16 cellular contexts compared by ENCODE assay signal in the genomic region with DNA sequence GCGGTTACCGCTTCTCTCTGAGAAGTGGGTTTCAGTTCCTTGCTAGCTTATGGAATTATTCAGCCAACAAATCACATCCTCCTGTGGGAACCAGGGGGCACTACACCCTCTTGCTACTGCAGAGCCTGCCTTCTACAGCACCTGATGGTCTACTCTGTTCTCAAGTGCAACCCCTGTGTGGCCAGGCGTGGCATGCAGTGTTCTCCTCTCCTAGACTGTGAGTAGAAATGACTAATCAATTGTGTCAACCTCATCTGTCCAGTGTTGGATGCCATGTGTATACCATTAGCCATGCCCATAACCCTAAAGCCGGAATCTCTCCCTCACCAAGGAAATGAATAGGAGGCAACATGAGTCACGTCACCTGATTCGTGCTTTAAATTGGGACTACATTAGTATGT.
DNase-seq lines count a peak whose midpoint lies in the region; ATAC-seq and TF ChIP-seq lines count a peak whose summit lies in the region.
"Had no signal": no experiment of that assay in that cellular context is flagged by ENCODE, and none has a peak within 500 bp of the region (broad histone marks: within the 10 kb centered on the region; RNA-seq: fewer than 3 reads in every experiment).

No MANE protein-coding gene starts in this region.

- intact Hi-C loops in right cardiac atrium (cut with DNase I): loop anchor here in 2 of 4 donors (10.0 kb wide), 1 partner anchor 131 kb away; no protein-coding TSS in a partner anchor

- 96% methylated on average over 6 of the region's 6 CpGs for WGBS in right cardiac atrium

- no peak for TF ChIP-seq CTCF in C4-2B (conservative IDR thresholded peaks at IDR 0.05)
- TF ChIP-seq CTCF in RWPE2 (IDR thresholded peaks at IDR 0.05; ENCODE audit: poor library complexity, severe bottlenecking): no peak

- ATAC-seq in GM18502 (IDR thresholded peaks at IDR 0.05; ENCODE audit: poor library complexity, unreplicated experiment) (peak; percentile 65), RWPE2 (ENCODE audit: low read depth) (peak; percentile 60; the same call in 2 of the 3 replicates), right cardiac atrium (peak; percentile 39 to 42), HG03565 (IDR thresholded peaks at IDR 0.05; ENCODE audit: unreplicated experiment) (no peak)

- DNase-seq in RWPE2 (ENCODE audit: low spot score): no peak
- DNase-seq in right cardiac atrium: no peak
- no peak for DNase-seq in cortex of kidney (lab: John Stamatoyannopoulos, UW)
- no peak for DNase-seq in activated naive CD4-positive, alpha-beta T cell treated with anti-CD3 and anti-CD28 coated beads, Interleukin-2, amount 10 ng/mL, durations not matched to agents 7 days and 5 days
- no peak for DNase-seq in stimulated activated CD4-positive, alpha-beta T cell treated with anti-CD3 and anti-CD28 coated beads, Interleukin-2, amount 100 ng/mL, for 48 hours
- DNase-seq: activated CD4-positive, alpha-beta T cell treated with anti-CD3 and anti-CD28 coated beads for 4 hours; aorta; NCI-H1436 treated with DMSO at 0.1 percent for 48 hours; NCI-H526 treated with DMSO at 0.1 percent for 48 hours; spleen had no signal

- H3K27ac Mint-ChIP-seq in activated naive CD4-positive, alpha-beta T cell treated with anti-CD3 and anti-CD28 coated beads, Interleukin-2, amount 10 ng/mL, durations not matched to agents 7 days and 5 days: no peak overlapping the region
- H3K27ac Mint-ChIP-seq: activated T-helper 1 cell treated with anti-CD3 and anti-CD28 coated beads, Interleukin-12 subunit alpha, Interleukin-12 subunit beta, Interleukin-2, Interleukin-4 antibody, amounts not matched to agents 30 ng/mL and 10 ng/mL and 1 ng/mL, durations not matched to agents 14 hours and 24 hours and 36 hours had no signal

- CTCF ChIA-PET in activated naive CD4-positive, alpha-beta T cell treated with anti-CD3 and anti-CD28 coated beads, Interleukin-2, amount 10 ng/mL, durations not matched to agents 7 days and 5 days (lab: Charles Lee): interaction anchor here (0.6 kb wide), 1 partner anchor 1259 kb away, joined by 3 read pairs; no protein-coding TSS in a partner anchor

- no peaks in the 10 kb centered on the region for H3K9me3 Mint-ChIP-seq in activated naive CD4-positive, alpha-beta T cell treated with anti-CD3 and anti-CD28 coated beads, Interleukin-2, amount 10 ng/mL, durations not matched to agents 7 days and 5 days
- H3K9me3 Mint-ChIP-seq: activated T-helper 1 cell treated with anti-CD3 and anti-CD28 coated beads, Interleukin-12 subunit alpha, Interleukin-12 subunit beta, Interleukin-2, Interleukin-4 antibody, amounts not matched to agents 30 ng/mL and 10 ng/mL and 1 ng/mL, durations not matched to agents 14 hours and 24 hours and 36 hours had no signal

- no peaks in the 10 kb centered on the region for H3K36me3 Mint-ChIP-seq in activated naive CD4-positive, alpha-beta T cell treated with anti-CD3 and anti-CD28 coated beads, Interleukin-2, amount 10 ng/mL, durations not matched to agents 7 days and 5 days

- H3K27ac ChIP-seq in C4-2B: peak overlapping the region; percentile 37; the same call in 1 of the 2 replicates
- H3K27ac ChIP-seq in RWPE2 (ENCODE audit: poor library complexity, severe bottlenecking): no peak overlapping the region
- H3K27ac ChIP-seq in right cardiac atrium (ENCODE audit: low read length): no peak overlapping the region
- H3K27ac ChIP-seq: spleen, thoracic aorta had no signal

- no peak overlapping the region for H3K4me3 Mint-ChIP-seq in activated naive CD4-positive, alpha-beta T cell treated with anti-CD3 and anti-CD28 coated beads, Interleukin-2, amount 10 ng/mL, durations not matched to agents 7 days and 5 days
- H3K4me3 Mint-ChIP-seq: activated T-helper 1 cell treated with anti-CD3 and anti-CD28 coated beads, Interleukin-12 subunit alpha, Interleukin-12 subunit beta, Interleukin-2, Interleukin-4 antibody, amounts not matched to agents 30 ng/mL and 10 ng/mL and 1 ng/mL, durations not matched to agents 14 hours and 24 hours and 36 hours had no signal

- H3K27me3 Mint-ChIP-seq in activated naive CD4-positive, alpha-beta T cell treated with anti-CD3 and anti-CD28 coated beads, Interleukin-2, amount 10 ng/mL, durations not matched to agents 7 days and 5 days: peaks cover 4% of the 10 kb centered on the region

- no peaks in the 10 kb centered on the region for H3K4me1 Mint-ChIP-seq in activated naive CD4-positive, alpha-beta T cell treated with anti-CD3 and anti-CD28 coated beads, Interleukin-2, amount 10 ng/mL, durations not matched to agents 7 days and 5 days

- H3K4me3 ChIP-seq in RWPE2 (ENCODE audit: severe bottlenecking) (no peak overlapping the region), right cardiac atrium (ENCODE audit: low read length) (no peak overlapping the region)
- H3K4me3 ChIP-seq: lung, spleen, thoracic aorta had no signal

- no peaks in the 10 kb centered on the region for H3K27me3 ChIP-seq in RWPE2 (ENCODE audit: insufficient read depth, poor library complexity, severe bottlenecking)
- no peaks in the 10 kb centered on the region for H3K27me3 ChIP-seq in right cardiac atrium (ENCODE audit: control insufficient read depth, insufficient read depth)
- H3K27me3 ChIP-seq: spleen had no signal

- H3K9me3 ChIP-seq in RWPE2 (ENCODE audit: severe bottlenecking) (no peaks in the 10 kb centered on the region), right cardiac atrium (ENCODE audit: control insufficient read depth, low read length) (peaks cover 2% of the 10 kb centered on the region)
- H3K9me3 ChIP-seq: spleen, thoracic aorta had no signal

- H3K4me1 ChIP-seq in RWPE2 (ENCODE audit: insufficient read depth, poor library complexity, severe bottlenecking) (no peaks in the 10 kb centered on the region), right cardiac atrium (ENCODE audit: control insufficient read depth, insufficient read depth, low read length) (peaks cover 4% of the 10 kb centered on the region)
- H3K4me1 ChIP-seq: spleen had no signal

- no peaks in the 10 kb centered on the region for H3K36me3 ChIP-seq in RWPE2 (ENCODE audit: low read depth)
- H3K36me3 ChIP-seq: spleen, thoracic aorta had no signal
